22 cellular contexts compared by ENCODE assay signal in genomic region chr14:101181717-101182313, GRCh38.
"Had no signal": no experiment of that assay in that cellular context is flagged by ENCODE, and none has a peak within 500 bp of the region (broad histone marks: within the 10 kb centered on the region; RNA-seq: fewer than 3 reads in every experiment).

No MANE protein-coding gene starts in this region.

- H3K27me3 ChIP-seq: cardiac muscle cell had no signal

- H3K4me3 Mint-ChIP-seq: activated B cell treated with CpG ODN at 0.5 μM for 24 hours; activated CD4-positive, alpha-beta T cell treated with anti-CD3 and anti-CD28 coated beads for 36 hours; activated CD8-positive, alpha-beta memory T cell treated with anti-CD3 and anti-CD28 coated beads, Interleukin-2, amount 10 ng/mL, durations not matched to agents 7 days and 5 days; activated CD8-positive, alpha-beta T cell treated with anti-CD3 and anti-CD28 coated beads for 36 hours; activated naive CD4-positive, alpha-beta T cell treated with anti-CD3 and anti-CD28 coated beads, Interleukin-2, amount 10 ng/mL, durations not matched to agents 7 days and 5 days; dendritic cell treated with granulocyte-macrophage colony-stimulating factor and Interleukin-4, amounts not matched to agents 40 ng/mL and 50 ng/mL, for 4 days; immature natural killer cell; natural killer cell had no signal

- H3K27ac Mint-ChIP-seq: activated B cell treated with CpG ODN at 0.5 μM for 24 hours; activated CD4-positive, alpha-beta T cell treated with anti-CD3 and anti-CD28 coated beads for 36 hours; activated CD8-positive, alpha-beta memory T cell treated with anti-CD3 and anti-CD28 coated beads, Interleukin-2, amount 10 ng/mL, durations not matched to agents 7 days and 5 days; activated CD8-positive, alpha-beta T cell treated with anti-CD3 and anti-CD28 coated beads for 36 hours; activated naive CD4-positive, alpha-beta T cell treated with anti-CD3 and anti-CD28 coated beads, Interleukin-2, amount 10 ng/mL, durations not matched to agents 7 days and 5 days; dendritic cell treated with granulocyte-macrophage colony-stimulating factor and Interleukin-4, amounts not matched to agents 40 ng/mL and 50 ng/mL, for 4 days; immature natural killer cell; natural killer cell had no signal

- H3K4me3 ChIP-seq: cardiac muscle cell, left ventricle myocardium inferior, sigmoid colon, smooth muscle cell had no signal

- H3K27ac ChIP-seq: cardiac muscle cell, left ventricle myocardium inferior, parathyroid adenoma, sigmoid colon had no signal

- H3K9ac ChIP-seq: parathyroid adenoma had no signal

- H3K36me3 ChIP-seq: cardiac muscle cell, left ventricle myocardium inferior, sigmoid colon had no signal

- H3K4me1 ChIP-seq: left ventricle myocardium inferior, parathyroid adenoma, sigmoid colon had no signal

- H3K36me3 Mint-ChIP-seq: activated CD8-positive, alpha-beta memory T cell treated with anti-CD3 and anti-CD28 coated beads, Interleukin-2, amount 10 ng/mL, durations not matched to agents 7 days and 5 days; activated naive CD4-positive, alpha-beta T cell treated with anti-CD3 and anti-CD28 coated beads, Interleukin-2, amount 10 ng/mL, durations not matched to agents 7 days and 5 days; immature natural killer cell; natural killer cell had no signal

- H3K27me3 Mint-ChIP-seq: activated B cell treated with CpG ODN at 0.5 μM for 24 hours; activated CD8-positive, alpha-beta memory T cell treated with anti-CD3 and anti-CD28 coated beads, Interleukin-2, amount 10 ng/mL, durations not matched to agents 7 days and 5 days; activated naive CD4-positive, alpha-beta T cell treated with anti-CD3 and anti-CD28 coated beads, Interleukin-2, amount 10 ng/mL, durations not matched to agents 7 days and 5 days; dendritic cell treated with granulocyte-macrophage colony-stimulating factor and Interleukin-4, amounts not matched to agents 40 ng/mL and 50 ng/mL, for 4 days had no signal

- H3K4me2 ChIP-seq: smooth muscle cell had no signal

- ATAC-seq: activated CD4-positive, alpha-beta T cell treated with anti-CD3 and anti-CD28 coated beads for 36 hours; activated CD8-positive, alpha-beta memory T cell treated with anti-CD3 and anti-CD28 coated beads, Interleukin-2, amount 10 ng/mL, durations not matched to agents 7 days and 5 days; activated CD8-positive, alpha-beta T cell treated with anti-CD3 and anti-CD28 coated beads for 36 hours; natural killer cell; stimulated activated naive CD8-positive, alpha-beta T cell treated with anti-CD3 and anti-CD28 coated beads, Interleukin-15, Interleukin-2, amounts not matched to agents 100 U/mL and 50 U/mL, for 24 hours had no signal

- DNase-seq: activated B cell treated with CpG ODN at 0.5 μM for 24 hours; activated CD4-positive, alpha-beta T cell treated with anti-CD3 and anti-CD28 coated beads for 36 hours; activated CD8-positive, alpha-beta memory T cell treated with anti-CD3 and anti-CD28 coated beads, Interleukin-2, amount 10 ng/mL, durations not matched to agents 7 days and 5 days; activated CD8-positive, alpha-beta T cell treated with anti-CD3 and anti-CD28 coated beads for 36 hours; activated effector memory CD4-positive, alpha-beta T cell treated with anti-CD3 and anti-CD28 coated beads, Interleukin-2, amount 50 U/mL, for 16 hours; activated naive CD4-positive, alpha-beta T cell treated with anti-CD3 and anti-CD28 coated beads, Interleukin-2, amount 10 ng/mL, durations not matched to agents 7 days and 5 days; activated T-cell treated with anti-CD3 and anti-CD28 coated beads for 4 hours; amygdala; effector CD4-positive, alpha-beta T cell; foreskin melanocyte; immature natural killer cell; left ventricle myocardium inferior; midbrain; natural killer cell; sigmoid colon; stimulated activated CD4-positive, alpha-beta T cell treated with anti-CD3 and anti-CD28 coated beads, Interleukin-4, amount 100 ng/mL, for 24 hours; stimulated activated naive CD8-positive, alpha-beta T cell treated with anti-CD3 and anti-CD28 coated beads, Interleukin-15, Interleukin-2, amounts not matched to agents 100 U/mL and 50 U/mL, for 24 hours; T1000 had no signal

- H3K9me3 Mint-ChIP-seq: activated CD8-positive, alpha-beta T cell treated with anti-CD3 and anti-CD28 coated beads for 36 hours; activated naive CD4-positive, alpha-beta T cell treated with anti-CD3 and anti-CD28 coated beads, Interleukin-2, amount 10 ng/mL, durations not matched to agents 7 days and 5 days; dendritic cell treated with granulocyte-macrophage colony-stimulating factor and Interleukin-4, amounts not matched to agents 40 ng/mL and 50 ng/mL, for 4 days; immature natural killer cell; natural killer cell had no signal

- H3K79me2 ChIP-seq: parathyroid adenoma had no signal

- H3K4me1 Mint-ChIP-seq: activated B cell treated with CpG ODN at 0.5 μM for 24 hours; activated CD4-positive, alpha-beta T cell treated with anti-CD3 and anti-CD28 coated beads for 36 hours; activated CD8-positive, alpha-beta memory T cell treated with anti-CD3 and anti-CD28 coated beads, Interleukin-2, amount 10 ng/mL, durations not matched to agents 7 days and 5 days; activated naive CD4-positive, alpha-beta T cell treated with anti-CD3 and anti-CD28 coated beads, Interleukin-2, amount 10 ng/mL, durations not matched to agents 7 days and 5 days; immature natural killer cell; natural killer cell had no signal
